In genomic region chr1:109099871-109100757, GRCh38 we compare ENCODE assay signal across 8 cellular contexts. TPM values are rescaled to one million over a fixed set of nuclear protein-coding genes. Genes with fewer than 3 reads are reported as not detected.
DNase-seq lines count a peak whose midpoint lies in the region; ATAC-seq, FAIRE-seq and TF ChIP-seq lines count a peak whose summit lies in the region.

No MANE protein-coding gene starts in this region.

- no peaks in the 10 kb centered on the region for H3K27me3 ChIP-seq in right atrium auricular region
- H3K27me3 ChIP-seq in vagina, result no peaks in the 10 kb centered on the region

- H3K4me3 ChIP-seq in right atrium auricular region, result peak overlapping the region; percentile 90 to 96
- peak overlapping the region; percentile 87 to 89 for H3K4me3 ChIP-seq in vagina

- intact Hi-C loops in vagina (cut with DNase I), result loop anchor here (5.0 kb wide), 1 partner anchor 112 kb away; the partner anchor contains the start of gene SARS1

- TF ChIP-seq CTCF in right atrium auricular region (IDR thresholded peaks at IDR 0.05) (peak; percentile 84 to 96), vagina (IDR thresholded peaks at IDR 0.05) (peak; percentile 73 to 89 (median 84))

- H3K27ac ChIP-seq in right atrium auricular region (peak overlapping the region; percentile 98 to 99), vagina (peak overlapping the region; percentile 92)

- TF ChIP-seq POLR2A in GM12892 (IDR thresholded peaks at IDR 0.05; ENCODE audit: low read depth, low read length), result peak; percentile 100
- peak in 1 of 2 donors; percentile 96 for TF ChIP-seq POLR2A in vagina (IDR thresholded peaks at IDR 0.05)

- FAIRE-seq in GM12892 (lab: Jason Lieb, UNC), result peak; percentile 95

- peak; percentile 92 for DNase-seq in GM12892 (ENCODE audit: insufficient read length)
- DNase-seq in NCI-H146 (lab: John Stamatoyannopoulos, UW), result peak; percentile 98
- DNase-seq in T-helper 1 cell, result peak; percentile 90 to 97 (median 94)
- peak; percentile 57 to 96 (median 91) for DNase-seq in amygdala (lab: John Stamatoyannopoulos, UW)
- peak; percentile 97 for DNase-seq in right atrium auricular region (ENCODE audit: low spot score)
- DNase-seq in pulmonary artery endothelial cell (ENCODE audit: low read depth, low spot score), result peak; percentile 85
- peak in 1 of 2 donors; percentile 95 for DNase-seq in vagina (ENCODE audit: extremely low spot score in 2 of 2)

- peak; percentile 86 for ATAC-seq in HG02852 (IDR thresholded peaks at IDR 0.05; ENCODE audit: unreplicated experiment)

- peaks cover 0 to 13% of the 10 kb centered on the region in 2 donors for H3K4me1 ChIP-seq in right atrium auricular region
- H3K4me1 ChIP-seq in vagina, result peaks cover 28% of the 10 kb centered on the region

- peaks cover 2% of the 10 kb centered on the region for H3K36me3 ChIP-seq in right atrium auricular region
- H3K36me3 ChIP-seq in vagina, result peaks cover 0 to 6% of the 10 kb centered on the region in 2 donors

- no peaks in the 10 kb centered on the region for H3K9me3 ChIP-seq in right atrium auricular region
- no peaks in the 10 kb centered on the region for H3K9me3 ChIP-seq in vagina

RNA-seq across cellular contexts. Expression of gene TMEM167B, which starts 9.6 kb away (rescaled TPM):
- 24.4 TPM for polyA plus RNA-seq in GM12892 (2012; ENCODE audit: missing spikeins)
- total RNA-seq in right atrium auricular region (10 to 100 TPM; 18.9 to 23.9 TPM), pulmonary artery endothelial cell (24.4 and 29.6 TPM in 2 replicates), vagina (17.2 TPM)

RNA-seq across cellular contexts. Expression of gene ELAPOR1, which starts 13.8 kb away (rescaled TPM):
- polyA plus RNA-seq in GM12892 (2012; ENCODE audit: missing spikeins), result not detected
- total RNA-seq in right atrium auricular region (under 1 TPM; 0.11 to 0.12 TPM), pulmonary artery endothelial cell (0.21 and 0.26 TPM in 2 replicates), vagina (0.25 TPM)

RNA-seq across cellular contexts. Expression of gene TAF13, which starts 24.3 kb away (rescaled TPM):
- polyA plus RNA-seq in GM12892 (2012; ENCODE audit: missing spikeins), result 23.5 TPM
- total RNA-seq in right atrium auricular region (10 to 100 TPM; 32.2 to 35.9 TPM), pulmonary artery endothelial cell (68.0 and 145 TPM in 2 replicates), vagina (28.7 TPM)

RNA-seq across cellular contexts. Expression of gene WDR47, which starts 58.2 kb away (rescaled TPM):
- 5.6 TPM for polyA plus RNA-seq in GM12892 (2012; ENCODE audit: missing spikeins)
- 10 to 100 TPM; 14.0 to 22.4 TPM for total RNA-seq in right atrium auricular region
- total RNA-seq in pulmonary artery endothelial cell, result 18.7 and 21.2 TPM in 2 replicates
- 14.7 TPM for total RNA-seq in vagina
